In genomic region chr3:67898916-67899315, GRCh38 we compare ENCODE assay signal across 27 cellular contexts.
"Had no signal": no experiment of that assay in that cellular context is flagged by ENCODE, and none has a peak within 500 bp of the region (broad histone marks: within the 10 kb centered on the region; RNA-seq: fewer than 3 reads in every experiment).

No MANE protein-coding gene starts in this region.

- H3K27me3 ChIP-seq: esophagus muscularis mucosa, foreskin keratinocyte, gastroesophageal sphincter, left lung, neutrophil, pancreas, right lobe of liver, suprapubic skin, transverse colon, upper lobe of right lung, uterus had no signal

- ATAC-seq: foreskin keratinocyte; gastroesophageal sphincter; heart right ventricle; left cardiac atrium; left lung; mucosa of descending colon; natural killer cell treated with Interleukin-12 subunit alpha and Interleukin-12 subunit beta and Interleukin-15 and Interleukin-18, amount 100 ng/mL, for 72 hours; pancreas; right lobe of liver; stimulated activated naive CD8-positive, alpha-beta T cell treated with anti-CD3 and anti-CD28 coated beads, Interleukin-15, amount 100 ng/mL, for 72 hours; upper lobe of right lung had no signal

- DNase-seq: dermis blood vessel endothelial cell; effector memory CD4-positive, alpha-beta T cell; foreskin keratinocyte; glutamatergic neuron; heart right ventricle; hippocampal formation; left cardiac atrium; left lung; mesenchymal stem cell; mucosa of descending colon; naive B cell; pancreas; right lobe of liver; small intestine; stimulated activated CD4-positive, alpha-beta T cell treated with anti-CD3 and anti-CD28 coated beads, Interleukin-15, amount 100 ng/mL, for 24 hours; stimulated activated CD4-positive, alpha-beta T cell treated with anti-CD3 and anti-CD28 coated beads, Interleukin-4, amount 100 ng/mL, for 1 hour; stimulated activated CD8-positive, alpha-beta memory T cell treated with anti-CD3 and anti-CD28 coated beads, Interleukin-4, amount 100 ng/mL, for 48 hours; stimulated activated naive CD4-positive, alpha-beta T cell; stimulated activated naive CD8-positive, alpha-beta T cell treated with anti-CD3 and anti-CD28 coated beads, Interleukin-15, amount 100 ng/mL, for 72 hours; transverse colon; upper lobe of right lung; uterus had no signal

- H3K9me3 ChIP-seq: esophagus muscularis mucosa, gastroesophageal sphincter, heart right ventricle, left lung, mucosa of descending colon, neutrophil, pancreas, right lobe of liver, suprapubic skin, transverse colon, upper lobe of right lung, uterus had no signal

- H3K36me3 ChIP-seq: esophagus muscularis mucosa, gastroesophageal sphincter, heart right ventricle, left lung, neutrophil, pancreas, right lobe of liver, suprapubic skin, transverse colon, upper lobe of right lung, uterus had no signal

- H3K4me3 ChIP-seq: esophagus muscularis mucosa, gastroesophageal sphincter, heart right ventricle, left lung, mucosa of descending colon, pancreas, right lobe of liver, suprapubic skin, transverse colon, upper lobe of right lung, uterus had no signal

- H3K4me1 ChIP-seq: foreskin keratinocyte, gastroesophageal sphincter, heart right ventricle, left lung, pancreas, right lobe of liver, suprapubic skin, upper lobe of right lung, uterus had no signal

- H3K27ac ChIP-seq: esophagus muscularis mucosa, foreskin keratinocyte, gastroesophageal sphincter, heart right ventricle, left lung, neutrophil, pancreas, right lobe of liver, suprapubic skin, transverse colon, upper lobe of right lung, uterus had no signal
